ENCODE assay signal across 1 cellular context in the genomic region with DNA sequence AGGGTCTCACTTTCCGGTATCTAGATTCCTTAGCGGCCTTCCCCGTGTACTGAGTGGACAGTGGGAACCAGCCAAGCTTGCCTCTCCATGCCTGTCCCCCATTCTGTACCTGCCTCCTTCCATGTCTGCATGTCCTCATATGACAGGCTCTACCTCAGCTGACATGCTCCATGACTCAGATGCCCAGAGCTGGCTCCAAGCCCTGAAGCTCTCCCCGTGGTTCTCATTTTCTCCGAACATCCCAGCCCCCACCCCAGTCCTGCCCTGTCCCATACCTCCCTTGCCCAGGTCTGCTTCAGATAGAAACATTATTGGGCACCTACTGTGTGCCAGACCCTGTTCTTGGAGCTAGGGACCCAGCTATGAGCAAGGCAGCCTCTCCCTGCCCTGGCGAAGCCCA.
TF ChIP-seq lines count a peak whose summit lies in the region.

No MANE protein-coding gene starts in this region.

TF ChIP-seq in HepG2, 621 proteins besides CTCF, POLR2A, EP300 and RAD21 (continued from another document):
- TF ChIP-seq ZNF407 (CRISPR knock-in tag; IDR thresholded peaks at IDR 0.05; ENCODE audit: not compliant biosample characterization) (no peak), ZNF331 (CRISPR knock-in tag; IDR thresholded peaks at IDR 0.05) (no peak), SNAI1 (CRISPR knock-in tag; IDR thresholded peaks at IDR 0.05; ENCODE audit: borderline replicate concordance) (no peak), ZNF570 (CRISPR knock-in tag; IDR thresholded peaks at IDR 0.05; ENCODE audit: borderline replicate concordance) (no peak), MAF1 (CRISPR knock-in tag; IDR thresholded peaks at IDR 0.05; ENCODE audit: borderline replicate concordance) (no peak), NBN (conservative IDR thresholded peaks at IDR 0.05) (no peak)
